In genomic region chr6:131191590-131191989, GRCh38 we compare ENCODE assay signal across 8 cellular contexts.
"Had no signal": no experiment of that assay in that cellular context is flagged by ENCODE, and none has a peak within 500 bp of the region (broad histone marks: within the 10 kb centered on the region; RNA-seq: fewer than 3 reads in every experiment).

No MANE protein-coding gene starts in this region.

- H3K4me2 ChIP-seq: GM23338 had no signal

- H2AFZ ChIP-seq: GM23248, GM23338 had no signal

- H3K9me3 ChIP-seq: HAP-1 had no signal

- H3K27ac ChIP-seq: GM23248 had no signal

- H3K4me3 ChIP-seq: GM23248, GM23338, HAP-1 had no signal

- H3K4me1 ChIP-seq: HAP-1 had no signal

- H3K36me3 ChIP-seq: HAP-1 had no signal

- DNase-seq: GM23248, GOT3, H7, H9, HCEC 1CT, HFFc6 had no signal
